Comparison of ENCODE assay signal across 12 cellular contexts in genomic region chr3:36557021-36557707, GRCh38.
A peak's percentile ranks its signal among the peaks of the same experiment; 100 is the strongest.
DNase-seq lines count a peak whose midpoint lies in the region; ATAC-seq, FAIRE-seq and TF ChIP-seq lines count a peak whose summit lies in the region.
"Had no signal": no experiment of that assay in that cellular context is flagged by ENCODE, and none has a peak within 500 bp of the region (broad histone marks: within the 10 kb centered on the region; RNA-seq: fewer than 3 reads in every experiment).

No MANE protein-coding gene starts in this region.

- H3K4me1 Mint-ChIP-seq in progenitor cell of endocrine pancreas (ENCODE audit: low read depth), result peaks cover 57% of the 10 kb centered on the region
- H3K4me1 Mint-ChIP-seq: activated naive CD4-positive, alpha-beta T cell treated with anti-CD3 and anti-CD28 coated beads, Interleukin-2, amount 50 U/mL, for 24 hours had no signal

- DNase-seq in cerebellar nuclear complex (lab: John Stamatoyannopoulos, UW) (no peak), frontal cortex (ENCODE audit: low spot score in 2 of 2) (no peak), NCI-H1092 treated with DMSO at 0.1 percent for 48 hours (lab: John Stamatoyannopoulos, UW) (no peak), progenitor cell of endocrine pancreas (ENCODE audit: low spot score, unreplicated experiment) (no peak)
- DNase-seq: activated CD4-positive, alpha-beta T cell treated with anti-CD3 and anti-CD28 coated beads, Interleukin-2, amount 50 U/mL, for 4 hours; left cardiac atrium; NCI-H1105 treated with DMSO at 0.1 percent for 48 hours had no signal

- H3K9ac ChIP-seq in BLaER1, result no peak overlapping the region

- no peak for TF ChIP-seq CTCF in progenitor cell of endocrine pancreas (IDR thresholded peaks at IDR 0.05; ENCODE audit: unreplicated experiment)

- peak; percentile 61 for ATAC-seq in GM19372 (IDR thresholded peaks at IDR 0.05; ENCODE audit: low read depth, unreplicated experiment)
- ATAC-seq in HG02870 (IDR thresholded peaks at IDR 0.05; ENCODE audit: unreplicated experiment), result peak; percentile 81
- peak; percentile 71 for ATAC-seq in HG03521 (IDR thresholded peaks at IDR 0.05; ENCODE audit: unreplicated experiment)

- no peaks in the 10 kb centered on the region for H3K9me3 ChIP-seq in BLaER1

- no peaks in the 10 kb centered on the region for H3K27me3 Mint-ChIP-seq in progenitor cell of endocrine pancreas

- H3K27ac ChIP-seq in BLaER1, result peak overlapping the region; percentile 28; the same call in 1 of the 2 replicates

- H3K36me3 Mint-ChIP-seq in progenitor cell of endocrine pancreas (ENCODE audit: insufficient read depth), result no peaks in the 10 kb centered on the region
- H3K36me3 Mint-ChIP-seq: activated naive CD4-positive, alpha-beta T cell treated with anti-CD3 and anti-CD28 coated beads, Interleukin-2, amount 50 U/mL, for 24 hours had no signal

- no peak overlapping the region for H3K4me3 Mint-ChIP-seq in progenitor cell of endocrine pancreas (ENCODE audit: low read depth)
- H3K4me3 Mint-ChIP-seq: activated naive CD4-positive, alpha-beta T cell treated with anti-CD3 and anti-CD28 coated beads, Interleukin-2, amount 50 U/mL, for 24 hours had no signal

- H4K20me1 ChIP-seq in BLaER1, result no peaks in the 10 kb centered on the region

- H3K4me3 ChIP-seq in BLaER1, result no peak overlapping the region

- H3K9me3 Mint-ChIP-seq in progenitor cell of endocrine pancreas (ENCODE audit: low read depth), result no peaks in the 10 kb centered on the region
- H3K9me3 Mint-ChIP-seq: activated naive CD4-positive, alpha-beta T cell treated with anti-CD3 and anti-CD28 coated beads, Interleukin-2, amount 50 U/mL, for 24 hours had no signal

- FAIRE-seq in frontal cortex (lab: Jason Lieb, UNC), result no peak

- no peak overlapping the region for H3K27ac Mint-ChIP-seq in progenitor cell of endocrine pancreas
- H3K27ac Mint-ChIP-seq: activated naive CD4-positive, alpha-beta T cell treated with anti-CD3 and anti-CD28 coated beads, Interleukin-2, amount 50 U/mL, for 24 hours had no signal

- H3K4me1 ChIP-seq in BLaER1, result peaks cover 41% of the 10 kb centered on the region

- no peaks in the 10 kb centered on the region for H3K27me3 ChIP-seq in BLaER1

- H3K36me3 ChIP-seq in BLaER1, result no peaks in the 10 kb centered on the region

- H3K4me2 ChIP-seq in BLaER1, result peak overlapping the region; percentile 72
